ENCODE assay signal across 11 cellular contexts in genomic region chr14:94346073-94346786, GRCh38. TPM values are rescaled to one million over a fixed set of nuclear protein-coding genes. Genes with fewer than 3 reads are reported as not detected.
DNase-seq lines count a peak whose midpoint lies in the region; ATAC-seq, FAIRE-seq and TF ChIP-seq lines count a peak whose summit lies in the region.
"Not testable (repeated sequence)": the region's sequence is repeated elsewhere in the genome, so short reads cannot be mapped to it uniquely, and the experiment has no call there.
"Had no signal": no experiment of that assay in that cellular context is flagged by ENCODE, and none has a peak within 500 bp of the region (broad histone marks: within the 10 kb centered on the region; RNA-seq: fewer than 3 reads in every experiment).

No MANE protein-coding gene starts in this region.

- not testable (repeated sequence) for H3K36me3 Mint-ChIP-seq in activated CD8-positive, alpha-beta T cell treated with anti-CD3 and anti-CD28 coated beads for 36 hours (ENCODE audit: low read depth); central memory CD8-positive, alpha-beta T cell (ENCODE audit: insufficient read depth); stimulated activated effector memory CD8-positive, alpha-beta T cell treated with anti-CD3 and anti-CD28 coated beads, Interleukin-12 subunit alpha, Interleukin-12 subunit beta, amount 100 ng/mL, for 72 hours

- TF ChIP-seq CTCF in activated CD8-positive, alpha-beta T cell treated with anti-CD3 and anti-CD28 coated beads for 36 hours (IDR thresholded peaks at IDR 0.05), result not testable (repeated sequence)

- peaks cover 18% of the 10 kb centered on the region for H3K4me1 Mint-ChIP-seq in activated CD8-positive, alpha-beta T cell treated with anti-CD3 and anti-CD28 coated beads for 36 hours (ENCODE audit: low read depth)
- peaks cover 21% of the 10 kb centered on the region for H3K4me1 Mint-ChIP-seq in central memory CD8-positive, alpha-beta T cell
- peaks cover 15% of the 10 kb centered on the region for H3K4me1 Mint-ChIP-seq in stimulated activated effector memory CD8-positive, alpha-beta T cell treated with anti-CD3 and anti-CD28 coated beads, Interleukin-12 subunit alpha, Interleukin-12 subunit beta, amount 100 ng/mL, for 72 hours

- peak; percentile 16 for FAIRE-seq in GM12891 (lab: Jason Lieb, UNC)

- POLR2A ChIA-PET in activated CD8-positive, alpha-beta T cell treated with anti-CD3 and anti-CD28 coated beads for 36 hours (lab: Charles Lee), result not testable (repeated sequence)

- H3K27ac Mint-ChIP-seq in activated CD8-positive, alpha-beta T cell treated with anti-CD3 and anti-CD28 coated beads for 36 hours, result peak overlapping the region; percentile 82
- H3K27ac Mint-ChIP-seq in central memory CD8-positive, alpha-beta T cell (ENCODE audit: low read depth), result peak overlapping the region; percentile 96
- H3K27ac Mint-ChIP-seq in stimulated activated effector memory CD8-positive, alpha-beta T cell treated with anti-CD3 and anti-CD28 coated beads, Interleukin-12 subunit alpha, Interleukin-12 subunit beta, amount 100 ng/mL, for 72 hours, result peak overlapping the region; percentile 73

- intact Hi-C loops in activated CD8-positive, alpha-beta T cell treated with anti-CD3 and anti-CD28 coated beads for 36 hours (cut with micrococcal nuclease), result not testable (repeated sequence)

- DNase-seq in GM12891 (ENCODE audit: insufficient read length, low spot score), result not testable (repeated sequence)
- DNase-seq in RKO (ENCODE audit: low spot score), result peak; percentile 18
- peak; percentile 74 for DNase-seq in activated CD8-positive, alpha-beta T cell treated with anti-CD3 and anti-CD28 coated beads for 36 hours
- DNase-seq in central memory CD8-positive, alpha-beta T cell (ENCODE audit: low spot score in 2 of 2), result peak in 1 of 2 donors; percentile 64
- DNase-seq in renal cortical epithelial cell (ENCODE audit: low read depth), result peak; percentile 72
- DNase-seq in stimulated activated effector memory CD8-positive, alpha-beta T cell treated with anti-CD3 and anti-CD28 coated beads, Interleukin-12 subunit alpha, Interleukin-12 subunit beta, amount 100 ng/mL, for 72 hours (ENCODE audit: low spot score in 2 of 2), result peak; percentile 18 to 74

- ATAC-seq in GM21529 (IDR thresholded peaks at IDR 0.05; ENCODE audit: unreplicated experiment), result peak; percentile 59
- ATAC-seq in HG03342 (IDR thresholded peaks at IDR 0.05; ENCODE audit: unreplicated experiment), result peak; percentile 72
- ATAC-seq in activated CD8-positive, alpha-beta T cell treated with anti-CD3 and anti-CD28 coated beads for 36 hours, result peak; percentile 92
- peak; percentile 79 for ATAC-seq in central memory CD8-positive, alpha-beta T cell (replicated peaks; ENCODE audit: extremely low read depth, poor library complexity, severe bottlenecking)
- peak; percentile 88 for ATAC-seq in stimulated activated effector memory CD8-positive, alpha-beta T cell treated with anti-CD3 and anti-CD28 coated beads, Interleukin-12 subunit alpha, Interleukin-12 subunit beta, amount 100 ng/mL, for 72 hours

- CTCF ChIA-PET in activated CD8-positive, alpha-beta T cell treated with anti-CD3 and anti-CD28 coated beads for 36 hours (lab: Charles Lee), result interaction anchor here (1.5 kb wide), 1 partner anchor 11 kb away, joined by 3 read pairs; no protein-coding TSS in a partner anchor

- not testable (repeated sequence) for H3K4me3 Mint-ChIP-seq in activated CD8-positive, alpha-beta T cell treated with anti-CD3 and anti-CD28 coated beads for 36 hours; stimulated activated effector memory CD8-positive, alpha-beta T cell treated with anti-CD3 and anti-CD28 coated beads, Interleukin-12 subunit alpha, Interleukin-12 subunit beta, amount 100 ng/mL, for 72 hours
- H3K4me3 Mint-ChIP-seq in central memory CD8-positive, alpha-beta T cell, result peak overlapping the region; percentile 50

- peaks cover 20% of the 10 kb centered on the region for H3K27me3 Mint-ChIP-seq in activated CD8-positive, alpha-beta T cell treated with anti-CD3 and anti-CD28 coated beads for 36 hours
- not testable (repeated sequence) for H3K27me3 Mint-ChIP-seq in central memory CD8-positive, alpha-beta T cell

- TF ChIP-seq POLR2A in GM12891 (IDR thresholded peaks at IDR 0.05; ENCODE audit: low read depth, low read length), result not testable (repeated sequence)

- not testable (repeated sequence) for H3K9me3 Mint-ChIP-seq in activated CD8-positive, alpha-beta T cell treated with anti-CD3 and anti-CD28 coated beads for 36 hours; central memory CD8-positive, alpha-beta T cell; stimulated activated effector memory CD8-positive, alpha-beta T cell treated with anti-CD3 and anti-CD28 coated beads, Interleukin-12 subunit alpha, Interleukin-12 subunit beta, amount 100 ng/mL, for 72 hours

RNA-seq across cellular contexts. Expression of gene SERPINA2, which starts 20.3 kb away (rescaled TPM):
- polyA plus RNA-seq in GM12891 (2012; ENCODE audit: low read depth, missing spikeins), result not detected
- total RNA-seq in activated CD8-positive, alpha-beta T cell treated with anti-CD3 and anti-CD28 coated beads for 36 hours, result not detected
- total RNA-seq in renal cortical epithelial cell, result 0.10 TPM in 1 of 2 replicates, not detected in the other
- total RNA-seq: esophagus squamous epithelium; naive thymus-derived CD8-positive, alpha-beta T cell; Peyer's patch had no signal
- polyA plus RNA-seq: naive thymus-derived CD8-positive, alpha-beta T cell had no signal

RNA-seq across cellular contexts. Expression of gene SERPINA6, which starts 23.1 kb away (rescaled TPM):
- polyA plus RNA-seq in GM12891 (2012; ENCODE audit: low read depth, missing spikeins), result not detected
- total RNA-seq in activated CD8-positive, alpha-beta T cell treated with anti-CD3 and anti-CD28 coated beads for 36 hours, result not detected
- total RNA-seq in renal cortical epithelial cell, result 0.35 and 0.65 TPM in 2 replicates
- total RNA-seq: esophagus squamous epithelium; naive thymus-derived CD8-positive, alpha-beta T cell; Peyer's patch had no signal
- polyA plus RNA-seq: naive thymus-derived CD8-positive, alpha-beta T cell had no signal

RNA-seq across cellular contexts. Expression of gene SERPINA1, which starts 42.2 kb away (rescaled TPM):
- 0.77 TPM for polyA plus RNA-seq in GM12891 (2012; ENCODE audit: low read depth, missing spikeins)
- total RNA-seq in activated CD8-positive, alpha-beta T cell treated with anti-CD3 and anti-CD28 coated beads for 36 hours, result 1 to 10 TPM; 1.0 to 1.9 TPM
- total RNA-seq in renal cortical epithelial cell, result 32.1 and 137 TPM in 2 replicates
- total RNA-seq: naive thymus-derived CD8-positive, alpha-beta T cell had no signal

RNA-seq across cellular contexts. Expression of gene SERPINA10, which starts 53.2 kb away (rescaled TPM):
- not detected for polyA plus RNA-seq in GM12891 (2012; ENCODE audit: low read depth, missing spikeins)
- total RNA-seq in activated CD8-positive, alpha-beta T cell treated with anti-CD3 and anti-CD28 coated beads for 36 hours, result not detected
- total RNA-seq in renal cortical epithelial cell, result not detected in 2 replicates
- total RNA-seq: esophagus squamous epithelium; naive thymus-derived CD8-positive, alpha-beta T cell; Peyer's patch had no signal
- polyA plus RNA-seq: naive thymus-derived CD8-positive, alpha-beta T cell had no signal

Comparison
In these comparisons a context has a peak if more than half of its experiments do, and no peak if none do; other contexts are left out.
1. RNA of gene SERPINA1, which starts 42.2 kb away (total RNA-seq): 32.1 to 137 TPM in renal cortical epithelial cell; 1.0 to 1.9 TPM in activated CD8-positive, alpha-beta T cell treated with anti-CD3 and anti-CD28 coated beads for 36 hours; every median in the first group is over 10 times any median in the second.
2. Peak in every context shown above with its lines, with median percentiles within 50 percentile points of each other: ATAC-seq and H3K27ac Mint-ChIP-seq.